32 cellular contexts compared by ENCODE assay signal in genomic region chr6:77361018-77361417, GRCh38.
A peak's percentile ranks its signal among the peaks of the same experiment; 100 is the strongest.
DNase-seq lines count a peak whose midpoint lies in the region; ATAC-seq, FAIRE-seq and TF ChIP-seq lines count a peak whose summit lies in the region.
"Had no signal": no experiment of that assay in that cellular context is flagged by ENCODE, and none has a peak within 500 bp of the region (broad histone marks: within the 10 kb centered on the region; RNA-seq: fewer than 3 reads in every experiment).

No MANE protein-coding gene starts in this region.

- 0 out of 2 replicates have a peak, but pooled peaks cover 9% of the 10 kb centered on the region for H3F3A ChIP-seq in MM.1S (ENCODE audit: insufficient read depth, low read length)

- no peak for DNase-seq in stimulated activated naive CD8-positive, alpha-beta T cell treated with anti-CD3 and anti-CD28 coated beads, Interleukin-15, amount 100 ng/mL, for 72 hours
- DNase-seq in stimulated activated naive CD8-positive, alpha-beta T cell treated with anti-CD3 and anti-CD28 coated beads, Interleukin-15, Interleukin-2, amounts not matched to agents 100 U/mL and 50 U/mL, for 24 hours: no peak
- DNase-seq in MM.1S (peak; percentile 86), small intestine (peak; percentile 14), cardiac septum (ENCODE audit: low spot score) (no peak), kidney (no peak), NCI-H187 treated with DMSO at 0.1 percent for 48 hours (lab: John Stamatoyannopoulos, UW) (no peak)
- DNase-seq: activated CD4-positive, alpha-beta T cell treated with anti-CD3 and anti-CD28 coated beads for 4 hours; activated effector memory CD4-positive, alpha-beta T cell treated with Interleukin-2 at 50 U/mL for 16 hours; activated T-cell treated with anti-CD3 and anti-CD28 coated beads for 4 hours; anterior cingulate cortex; CD4-positive, CD25-positive, alpha-beta regulatory T cell; effector memory CD8-positive, alpha-beta T cell; erythroblast; GM23248; heart right ventricle; IMR-90; left cardiac atrium; NCI-H1105 treated with DMSO at 0.1 percent for 48 hours; NCI-H2029 treated with DMSO at 0.1 percent for 48 hours; NCI-H82; ovary; retina; stimulated activated CD4-positive, alpha-beta T cell treated with anti-CD3 and anti-CD28 coated beads, Interleukin-1b, Interleukin-23, amount 100 ng/mL, for 48 hours had no signal

- FAIRE-seq in small intestine (lab: Jason Lieb, UNC): no peak
- no peak for FAIRE-seq in kidney (lab: Jason Lieb, UNC)
- FAIRE-seq: A204.1, D721Med had no signal

- H3K27ac Mint-ChIP-seq in stimulated activated naive CD8-positive, alpha-beta T cell treated with anti-CD3 and anti-CD28 coated beads, Interleukin-15, amount 100 ng/mL, for 72 hours: no peak overlapping the region
- H3K27ac Mint-ChIP-seq: activated naive CD8-positive, alpha-beta T cell; CD4-positive, CD25-positive, alpha-beta regulatory T cell; effector memory CD8-positive, alpha-beta T cell; memory B cell; T-helper 2 cell treated with Interferon-gamma antibody and Interleukin-4, amounts not matched to agents 5 μg/mL and 100 μg/mL, for 36 hours had no signal

- no peaks in the 10 kb centered on the region for H4K20me1 ChIP-seq in MM.1S (ENCODE audit: insufficient read depth, low read length)

- no peaks in the 10 kb centered on the region for H3K27me3 ChIP-seq in MM.1S (replicated peaks; ENCODE audit: insufficient read depth, low read length)
- H3K27me3 ChIP-seq in small intestine (ENCODE audit: control insufficient read depth in 2 of 2, insufficient read depth in 2 of 2, low read length in 2 of 2): no peaks in the 10 kb centered on the region
- H3K27me3 ChIP-seq: heart right ventricle, ovary had no signal

- H3K9ac ChIP-seq in MM.1S (ENCODE audit: low read length): no peak overlapping the region
- H3K9ac ChIP-seq in kidney (ENCODE audit: low read length in 2 of 2): no peak overlapping the region
- H3K9ac ChIP-seq: GM23248 had no signal

- no peaks in the 10 kb centered on the region for H3K4me1 Mint-ChIP-seq in stimulated activated naive CD8-positive, alpha-beta T cell treated with anti-CD3 and anti-CD28 coated beads, Interleukin-15, amount 100 ng/mL, for 72 hours
- H3K4me1 Mint-ChIP-seq: CD4-positive, CD25-positive, alpha-beta regulatory T cell; memory B cell had no signal

- H3K79me2 ChIP-seq in MM.1S (ENCODE audit: low read length): no peaks in the 10 kb centered on the region

- peaks cover 5 to 18% of the 10 kb centered on the region in 2 donors for H3K9me3 Mint-ChIP-seq in stimulated activated naive CD8-positive, alpha-beta T cell treated with anti-CD3 and anti-CD28 coated beads, Interleukin-15, amount 100 ng/mL, for 72 hours

- no peak overlapping the region for H3K4me3 ChIP-seq in MM.1S (ENCODE audit: low read length)
- H3K4me3 ChIP-seq in small intestine (ENCODE audit: low read depth in 1 of 2, low read length in 2 of 2): no peak overlapping the region
- H3K4me3 ChIP-seq in kidney (ENCODE audit: low read length in 2 of 2): no peak overlapping the region
- H3K4me3 ChIP-seq: coronary artery, GM23248, heart right ventricle, ovary, smooth muscle cell had no signal

- intact Hi-C loops in cardiac septum (cut with DNase I): no loop called here
- intact Hi-C loops in kidney (cut with DNase I): no loop called here

- ATAC-seq in stimulated activated naive CD8-positive, alpha-beta T cell treated with anti-CD3 and anti-CD28 coated beads, Interleukin-15, amount 100 ng/mL, for 72 hours: peak; percentile 31
- ATAC-seq in stimulated activated naive CD8-positive, alpha-beta T cell treated with anti-CD3 and anti-CD28 coated beads, Interleukin-15, Interleukin-2, amounts not matched to agents 100 U/mL and 50 U/mL, for 24 hours: no peak
- ATAC-seq in HG03060 (IDR thresholded peaks at IDR 0.05; ENCODE audit: low read depth, unreplicated experiment): peak; percentile 79
- ATAC-seq: effector memory CD8-positive, alpha-beta T cell; heart right ventricle; left cardiac atrium had no signal

- TF ChIP-seq CTCF in MM.1S (IDR thresholded peaks at IDR 0.05; ENCODE audit: low read length) (no peak), kidney (IDR thresholded peaks at IDR 0.05; ENCODE audit: borderline replicate concordance, extremely low read depth, insufficient read depth) (no peak)

- H2AFZ ChIP-seq in MM.1S (ENCODE audit: low read length): peak overlapping the region; percentile 30; the same call in 1 of the 2 replicates
- H2AFZ ChIP-seq: GM23248 had no signal

- WGBS in small intestine, 3 donors: 77 to 89% (median 79%) methylated on average over 1 of the region's 1 CpG

- H3K9me3 ChIP-seq in MM.1S (replicated peaks; ENCODE audit: insufficient read depth, low read length) (no peaks in the 10 kb centered on the region), small intestine (ENCODE audit: control insufficient read depth, low read depth) (no peaks in the 10 kb centered on the region), kidney (ENCODE audit: control insufficient read depth in 1 of 2, low read length in 2 of 2) (no peaks in the 10 kb centered on the region)
- H3K9me3 ChIP-seq: ovary had no signal

- no peaks in the 10 kb centered on the region for H3K27me3 Mint-ChIP-seq in stimulated activated naive CD8-positive, alpha-beta T cell treated with anti-CD3 and anti-CD28 coated beads, Interleukin-15, amount 100 ng/mL, for 72 hours
- H3K27me3 Mint-ChIP-seq: activated naive CD8-positive, alpha-beta T cell; CD4-positive, CD25-positive, alpha-beta regulatory T cell; effector memory CD8-positive, alpha-beta T cell; memory B cell had no signal

- peak overlapping the region; percentile 22; the same call in 1 of the 2 replicates for H3K4me2 ChIP-seq in MM.1S (ENCODE audit: low read depth, low read length)
- H3K4me2 ChIP-seq: smooth muscle cell had no signal

- no peaks in the 10 kb centered on the region for H3K9me2 ChIP-seq in MM.1S (replicated peaks; ENCODE audit: insufficient read depth, low read length)

- no peak overlapping the region for H3K4me3 Mint-ChIP-seq in stimulated activated naive CD8-positive, alpha-beta T cell treated with anti-CD3 and anti-CD28 coated beads, Interleukin-15, amount 100 ng/mL, for 72 hours
- H3K4me3 Mint-ChIP-seq: activated naive CD8-positive, alpha-beta T cell; CD4-positive, CD25-positive, alpha-beta regulatory T cell; effector memory CD8-positive, alpha-beta T cell; memory B cell; T-helper 2 cell treated with Interferon-gamma antibody and Interleukin-4, amounts not matched to agents 5 μg/mL and 100 μg/mL, for 36 hours had no signal

- H3K4me1 ChIP-seq in MM.1S (ENCODE audit: low read length) (peaks cover 17% of the 10 kb centered on the region), small intestine (ENCODE audit: control insufficient read depth in 2 of 2, insufficient read depth in 1 of 2, low read depth in 1 of 2, low read length in 1 of 2) (no peaks in the 10 kb centered on the region), kidney (ENCODE audit: control insufficient read depth in 1 of 2, insufficient read depth in 1 of 2, low read depth in 1 of 2, low read length in 2 of 2) (no peaks in the 10 kb centered on the region)
- H3K4me1 ChIP-seq: heart right ventricle had no signal

- peak overlapping the region; percentile 35; the same call in 1 of the 2 replicates for H3K27ac ChIP-seq in MM.1S (ENCODE audit: low read length)
- H3K27ac ChIP-seq in small intestine (ENCODE audit: low read depth in 1 of 2, low read length in 1 of 2): no peak overlapping the region
- H3K27ac ChIP-seq in kidney (ENCODE audit: low read depth in 2 of 2, low read length in 2 of 2): no peak overlapping the region
- H3K27ac ChIP-seq: coronary artery, GM23248, heart right ventricle, ovary had no signal

- H3K36me3 ChIP-seq in MM.1S (replicated peaks; ENCODE audit: insufficient read depth, low read length): no peaks in the 10 kb centered on the region
- H3K36me3 ChIP-seq in small intestine (ENCODE audit: control insufficient read depth in 2 of 2, insufficient read depth in 2 of 2, low read length in 2 of 2): no peaks in the 10 kb centered on the region
- H3K36me3 ChIP-seq in kidney (ENCODE audit: control insufficient read depth in 1 of 2, insufficient read depth in 2 of 2, low read length in 2 of 2): no peaks in the 10 kb centered on the region
- H3K36me3 ChIP-seq: heart right ventricle, ovary had no signal

Comparison
In these comparisons a context has a peak if more than half of its experiments do, and no peak if none do; other contexts are left out.
1. DNase-seq: peak in MM.1S (single experiment) and small intestine (single experiment); none in stimulated activated naive CD8-positive, alpha-beta T cell treated with anti-CD3 and anti-CD28 coated beads, Interleukin-15, amount 100 ng/mL, for 72 hours (0 of 2), stimulated activated naive CD8-positive, alpha-beta T cell treated with anti-CD3 and anti-CD28 coated beads, Interleukin-15, Interleukin-2, amounts not matched to agents 100 U/mL and 50 U/mL, for 24 hours (single experiment), cardiac septum (single experiment), kidney (single experiment) and NCI-H187 treated with DMSO at 0.1 percent for 48 hours (single experiment).